1 cellular context compared by ENCODE assay signal in genomic region chr2:175414872-175415487, GRCh38.
TF ChIP-seq lines count a peak whose summit lies in the region.

No MANE protein-coding gene starts in this region.

TF ChIP-seq in WTC11, 78 proteins besides CTCF, POLR2A, EP300 and RAD21 (continued from another document):
- TF ChIP-seq ATF6 (CRISPR knock-in tag; IDR thresholded peaks at IDR 0.05), result no peak
- TF ChIP-seq MLX (CRISPR knock-in tag; IDR thresholded peaks at IDR 0.05), result no peak
- TF ChIP-seq NR1H2 (CRISPR knock-in tag; IDR thresholded peaks at IDR 0.05), result no peak
- no peak for TF ChIP-seq FOXP1 (CRISPR knock-in tag; IDR thresholded peaks at IDR 0.05; ENCODE audit: borderline replicate concordance)
- TF ChIP-seq CDX4 (CRISPR knock-in tag; IDR thresholded peaks at IDR 0.05; ENCODE audit: borderline replicate concordance), result no peak
- no peak for TF ChIP-seq GTF2I (CRISPR knock-in tag; conservative IDR thresholded peaks at IDR 0.05)
- TF ChIP-seq SMAD3 (CRISPR knock-in tag; IDR thresholded peaks at IDR 0.05; ENCODE audit: borderline replicate concordance), result no peak
- TF ChIP-seq TCF7 (CRISPR knock-in tag; IDR thresholded peaks at IDR 0.05; ENCODE audit: low read depth), result no peak
- no peak for TF ChIP-seq ESRRA (CRISPR knock-in tag; IDR thresholded peaks at IDR 0.05; ENCODE audit: borderline replicate concordance)
- TF ChIP-seq, protein P1, sequence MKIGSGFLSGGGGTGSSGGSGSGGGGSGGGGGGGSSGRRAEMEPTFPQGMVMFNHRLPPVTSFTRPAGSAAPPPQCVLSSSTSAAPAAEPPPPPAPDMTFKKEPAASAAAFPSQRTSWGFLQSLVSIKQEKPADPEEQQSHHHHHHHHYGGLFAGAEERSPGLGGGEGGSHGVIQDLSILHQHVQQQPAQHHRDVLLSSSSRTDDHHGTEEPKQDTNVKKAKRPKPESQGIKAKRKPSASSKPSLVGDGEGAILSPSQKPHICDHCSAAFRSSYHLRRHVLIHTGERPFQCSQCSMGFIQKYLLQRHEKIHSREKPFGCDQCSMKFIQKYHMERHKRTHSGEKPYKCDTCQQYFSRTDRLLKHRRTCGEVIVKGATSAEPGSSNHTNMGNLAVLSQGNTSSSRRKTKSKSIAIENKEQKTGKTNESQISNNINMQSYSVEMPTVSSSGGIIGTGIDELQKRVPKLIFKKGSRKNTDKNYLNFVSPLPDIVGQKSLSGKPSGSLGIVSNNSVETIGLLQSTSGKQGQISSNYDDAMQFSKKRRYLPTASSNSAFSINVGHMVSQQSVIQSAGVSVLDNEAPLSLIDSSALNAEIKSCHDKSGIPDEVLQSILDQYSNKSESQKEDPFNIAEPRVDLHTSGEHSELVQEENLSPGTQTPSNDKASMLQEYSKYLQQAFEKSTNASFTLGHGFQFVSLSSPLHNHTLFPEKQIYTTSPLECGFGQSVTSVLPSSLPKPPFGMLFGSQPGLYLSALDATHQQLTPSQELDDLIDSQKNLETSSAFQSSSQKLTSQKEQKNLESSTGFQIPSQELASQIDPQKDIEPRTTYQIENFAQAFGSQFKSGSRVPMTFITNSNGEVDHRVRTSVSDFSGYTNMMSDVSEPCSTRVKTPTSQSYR (CRISPR knock-in tag; IDR thresholded peaks at IDR 0.05), result no peak
- no peak for TF ChIP-seq PREB (CRISPR knock-in tag; IDR thresholded peaks at IDR 0.05; ENCODE audit: borderline replicate concordance)
